ENCODE assay signal across 28 cellular contexts in the genomic region with DNA sequence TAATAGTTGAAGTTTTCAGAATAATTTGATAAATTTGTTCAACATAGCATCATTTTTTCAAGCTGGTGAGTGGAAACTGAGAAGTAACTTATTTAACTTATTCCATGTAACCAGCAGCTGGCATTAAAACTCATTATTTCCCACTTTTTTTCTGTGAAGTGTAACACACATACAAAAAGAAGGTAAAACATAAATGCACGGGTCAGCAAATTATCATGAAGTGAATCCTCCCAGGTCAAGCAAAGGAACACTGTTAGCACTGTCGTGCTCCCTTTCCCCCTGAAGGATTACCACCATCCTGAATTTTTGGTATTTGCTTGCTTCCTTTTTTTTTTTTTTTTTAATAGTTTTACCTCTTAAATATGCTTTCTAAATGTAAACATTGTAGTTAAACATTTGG.
"Had no signal": no experiment of that assay in that cellular context is flagged by ENCODE, and none has a peak within 500 bp of the region (broad histone marks: within the 10 kb centered on the region; RNA-seq: fewer than 3 reads in every experiment).

No MANE protein-coding gene starts in this region.

- H3K27me3 ChIP-seq: colonic mucosa, esophagus muscularis mucosa, foreskin keratinocyte, gastroesophageal sphincter, heart left ventricle, hepatocyte had no signal

- H3K27me3 Mint-ChIP-seq: dendritic cell treated with granulocyte-macrophage colony-stimulating factor and Interleukin-4, amounts not matched to agents 40 ng/mL and 50 ng/mL, for 4 days; effector memory CD8-positive, alpha-beta T cell; naive B cell; naive thymus-derived CD8-positive, alpha-beta T cell had no signal

- H3K36me3 ChIP-seq: colonic mucosa had no signal

- H3K9me3 ChIP-seq: colonic mucosa, esophagus muscularis mucosa, gastroesophageal sphincter, heart left ventricle, left ventricle myocardium inferior, lower lobe of right lung, mucosa of descending colon had no signal

- ATAC-seq: effector memory CD8-positive, alpha-beta T cell; foreskin keratinocyte; gastroesophageal sphincter; heart left ventricle; left colon; left lobe of liver; lower lobe of right lung; mucosa of descending colon; naive thymus-derived CD8-positive, alpha-beta T cell had no signal

- DNase-seq: colonic mucosa; cortex of kidney; effector CD8-positive, alpha-beta T cell; effector memory CD8-positive, alpha-beta T cell; endodermal cell; foreskin keratinocyte; heart left ventricle; hypothalamus; immature natural killer cell; islet precursor cell; kidney; kidney glomerular epithelial cell; left colon; left ventricle myocardium inferior; lower lobe of right lung; mesenchymal stem cell; mucosa of descending colon; naive B cell; naive thymus-derived CD8-positive, alpha-beta T cell had no signal

- H3K27ac ChIP-seq: colonic mucosa, epithelial cell of prostate, esophagus muscularis mucosa, foreskin keratinocyte, gastroesophageal sphincter, heart left ventricle, hepatocyte, left ventricle myocardium inferior, lower lobe of right lung had no signal

- H2AFZ ChIP-seq: hepatocyte had no signal

- H3K4me2 ChIP-seq: hepatocyte had no signal

- H3K9me3 Mint-ChIP-seq: dendritic cell treated with granulocyte-macrophage colony-stimulating factor and Interleukin-4, amounts not matched to agents 40 ng/mL and 50 ng/mL, for 4 days; effector memory CD8-positive, alpha-beta T cell; endodermal cell; immature natural killer cell; mesothelial cell of epicardium; naive B cell; naive thymus-derived CD8-positive, alpha-beta T cell had no signal

- FAIRE-seq: endometrium, frontal cortex, kidney had no signal

- H3K4me3 ChIP-seq: colonic mucosa, esophagus muscularis mucosa, gastroesophageal sphincter, heart left ventricle, hepatocyte, left ventricle myocardium inferior, lower lobe of right lung, mucosa of descending colon had no signal

- H3K27ac Mint-ChIP-seq: dendritic cell treated with granulocyte-macrophage colony-stimulating factor and Interleukin-4, amounts not matched to agents 40 ng/mL and 50 ng/mL, for 4 days; effector memory CD8-positive, alpha-beta T cell; endodermal cell; mesothelial cell of epicardium; naive B cell had no signal

- H3K4me3 Mint-ChIP-seq: dendritic cell treated with granulocyte-macrophage colony-stimulating factor and Interleukin-4, amounts not matched to agents 40 ng/mL and 50 ng/mL, for 4 days; endodermal cell; immature natural killer cell; mesothelial cell of epicardium; naive B cell; naive thymus-derived CD8-positive, alpha-beta T cell had no signal
